ENCODE assay signal across 14 cellular contexts in genomic region chr17:50127661-50128361, GRCh38. TPM values are rescaled to one million over a fixed set of nuclear protein-coding genes. Genes with fewer than 3 reads are reported as not detected.
DNase-seq lines count a peak whose midpoint lies in the region; ATAC-seq and TF ChIP-seq lines count a peak whose summit lies in the region.
"Had no signal": no experiment of that assay in that cellular context is flagged by ENCODE, and none has a peak within 500 bp of the region (broad histone marks: within the 10 kb centered on the region; RNA-seq: fewer than 3 reads in every experiment).

No MANE protein-coding gene starts in this region.

- H3K9ac ChIP-seq in neuronal stem cell (ENCODE audit: low read depth, low read length, poor library complexity): no peak overlapping the region

- DNase-seq in H7: peak; percentile 52
- peak; percentile 39 for DNase-seq in NOMO-1 treated with dmso at 0.1 percent for 144 hours (lab: John Stamatoyannopoulos, UW; ENCODE audit: unreplicated experiment)
- no peak for DNase-seq in neuronal stem cell (ENCODE audit: low spot score)
- no peak for DNase-seq in T-helper 2 cell treated with Interferon-gamma antibody and Interleukin-4, amounts not matched to agents 5 μg/mL and 100 μg/mL, for 36 hours (ENCODE audit: low spot score)
- no peak for DNase-seq in ureter (ENCODE audit: low spot score)
- no peak for DNase-seq in gastrocnemius medialis
- DNase-seq: DMS 273 treated with DMSO at 0.1 percent for 48 hours, lower lobe of right lung, NCI-H146, transverse colon had no signal

- H3K4me1 ChIP-seq in ectodermal cell (ENCODE audit: control insufficient read depth, insufficient read depth, low read length): peaks cover 24% of the 10 kb centered on the region
- peaks cover 24 to 28% of the 10 kb centered on the region in 2 donors for H3K4me1 ChIP-seq in neuronal stem cell (ENCODE audit: control insufficient read depth in 2 of 2, insufficient read depth in 1 of 2, low read depth in 1 of 2, low read length in 2 of 2)
- H3K4me1 ChIP-seq in gastrocnemius medialis: peaks cover 13 to 29% of the 10 kb centered on the region in 2 donors

- H3K9me3 Mint-ChIP-seq in T-helper 2 cell treated with Interferon-gamma antibody and Interleukin-4, amounts not matched to agents 5 μg/mL and 100 μg/mL, for 36 hours: no peaks in the 10 kb centered on the region

- H2BK15ac ChIP-seq in neuronal stem cell (ENCODE audit: low read length): no peak overlapping the region

- no peak for ATAC-seq in GM21381 (IDR thresholded peaks at IDR 0.05; ENCODE audit: unreplicated experiment)
- ATAC-seq in gastrocnemius medialis: no peak
- ATAC-seq: HCT116 had no signal

- peaks cover 2% of the 10 kb centered on the region; the same call in 1 of the 2 replicates for H3K27me3 ChIP-seq in H7 (ENCODE audit: control insufficient read depth, insufficient read depth, low read length)
- peaks cover 15% of the 10 kb centered on the region for H3K27me3 ChIP-seq in ectodermal cell (ENCODE audit: control insufficient read depth, insufficient read depth, low read length, poor library complexity, severe bottlenecking)
- no peaks in the 10 kb centered on the region for H3K27me3 ChIP-seq in neuronal stem cell (ENCODE audit: control insufficient read depth in 3 of 3, insufficient read depth in 3 of 3, low read depth in 1 of 3, low read length in 3 of 3)
- peaks cover 0 to 4% (median 0%) of the 10 kb centered on the region in 3 donors for H3K27me3 ChIP-seq in gastrocnemius medialis

- no peak overlapping the region for H3K27ac Mint-ChIP-seq in T-helper 2 cell treated with Interferon-gamma antibody and Interleukin-4, amounts not matched to agents 5 μg/mL and 100 μg/mL, for 36 hours

- peak overlapping the region; percentile 3 for H2AK5ac ChIP-seq in neuronal stem cell (ENCODE audit: low read depth, low read length)

- H3K4me1 Mint-ChIP-seq in T-helper 2 cell treated with Interferon-gamma antibody and Interleukin-4, amounts not matched to agents 5 μg/mL and 100 μg/mL, for 36 hours (ENCODE audit: low read depth): peaks cover 32% of the 10 kb centered on the region

- H3K9me3 ChIP-seq in ectodermal cell (ENCODE audit: control insufficient read depth, low read length): no peaks in the 10 kb centered on the region
- H3K9me3 ChIP-seq in neuronal stem cell (replicated peaks in 1 of 2; ENCODE audit: control insufficient read depth in 2 of 2, insufficient read depth in 1 of 2, low read depth in 1 of 2, low read length in 2 of 2): no peaks in the 10 kb centered on the region
- H3K9me3 ChIP-seq in gastrocnemius medialis: no peaks in the 10 kb centered on the region
- H3K9me3 ChIP-seq: lower lobe of right lung, transverse colon had no signal

- no peak overlapping the region for H3K4me3 Mint-ChIP-seq in T-helper 2 cell treated with Interferon-gamma antibody and Interleukin-4, amounts not matched to agents 5 μg/mL and 100 μg/mL, for 36 hours

- peaks cover 42% of the 10 kb centered on the region for H3K27me3 Mint-ChIP-seq in T-helper 2 cell treated with Interferon-gamma antibody and Interleukin-4, amounts not matched to agents 5 μg/mL and 100 μg/mL, for 36 hours (ENCODE audit: low read depth)

- H2BK120ac ChIP-seq in neuronal stem cell (ENCODE audit: low read depth, low read length): no peak overlapping the region

- H3K36me3 Mint-ChIP-seq in T-helper 2 cell treated with Interferon-gamma antibody and Interleukin-4, amounts not matched to agents 5 μg/mL and 100 μg/mL, for 36 hours (ENCODE audit: low read depth): peaks cover 18% of the 10 kb centered on the region

- no peaks in the 10 kb centered on the region for H3K79me1 ChIP-seq in neuronal stem cell (ENCODE audit: low read depth, low read length)

- no peak overlapping the region for H3K4me2 ChIP-seq in neuronal stem cell (ENCODE audit: insufficient read depth, low read length, poor library complexity, severe bottlenecking)

- no peak overlapping the region for H2BK12ac ChIP-seq in neuronal stem cell (ENCODE audit: low read length)

- 68 to 69% methylated on average over 6 of the region's 6 CpGs for WGBS in ectodermal cell, 2 experiments
- no CpG with 5 or more reads among the region's 6 CpGs for WGBS in neuronal stem cell (ENCODE audit: extremely low coverage in 2 of 2, insufficient read length in 2 of 2, insufficient replicate concordance in 1 of 2), 2 donors

- TF ChIP-seq POLR2A in gastrocnemius medialis (IDR thresholded peaks at IDR 0.05): no peak

- H3K36me3 ChIP-seq in H7 (replicated peaks; ENCODE audit: control insufficient read depth, insufficient read depth, low read length) (no peaks in the 10 kb centered on the region), ectodermal cell (ENCODE audit: control insufficient read depth, insufficient read depth, low read length) (no peaks in the 10 kb centered on the region), neuronal stem cell (replicated peaks in 1 of 2; ENCODE audit: control insufficient read depth in 2 of 2, insufficient read depth in 2 of 2, low read length in 2 of 2) (peaks cover 2 to 5% of the 10 kb centered on the region in 2 donors), gastrocnemius medialis (no peaks in the 10 kb centered on the region)
- H3K36me3 ChIP-seq: lower lobe of right lung, transverse colon had no signal

- no peak overlapping the region for H4K91ac ChIP-seq in neuronal stem cell (ENCODE audit: low read depth, low read length, poor library complexity)

- no peak overlapping the region for H3K23ac ChIP-seq in neuronal stem cell (ENCODE audit: low read depth, low read length, poor library complexity)

- intact Hi-C loops in gastrocnemius medialis (cut with DNase I; ENCODE audit: low total_unique reads): no loop called here

- no peak for TF ChIP-seq CTCF in gastrocnemius medialis (IDR thresholded peaks at IDR 0.05 in 4 of 5, conservative IDR thresholded peaks at IDR 0.05 in 1 of 5)

- no peak overlapping the region for H2AFZ ChIP-seq in neuronal stem cell (ENCODE audit: low read length)

- H2BK5ac ChIP-seq in neuronal stem cell (ENCODE audit: low read length): no peak overlapping the region

- H3K14ac ChIP-seq in neuronal stem cell (ENCODE audit: low read length): no peak overlapping the region

- H3K27ac ChIP-seq in ectodermal cell (ENCODE audit: insufficient read depth, low read depth, low read length, poor library complexity, severe bottlenecking): no peak overlapping the region
- no peak overlapping the region for H3K27ac ChIP-seq in neuronal stem cell (replicated peaks; ENCODE audit: low read length)
- H3K27ac ChIP-seq in gastrocnemius medialis: no peak overlapping the region
- H3K27ac ChIP-seq: lower lobe of right lung, VCaP had no signal

- H3K18ac ChIP-seq in neuronal stem cell (ENCODE audit: low read length): peak overlapping the region; percentile 32

- no peak overlapping the region; the same call in 1 of the 2 replicates for H3K4me3 ChIP-seq in H7 (ENCODE audit: insufficient read depth, low read depth, low read length)
- H3K4me3 ChIP-seq in ectodermal cell (ENCODE audit: insufficient read depth, low read depth, low read length): peak overlapping the region; percentile 8
- H3K4me3 ChIP-seq in neuronal stem cell (ENCODE audit: low read length in 2 of 2): no peak overlapping the region
- no peak overlapping the region for H3K4me3 ChIP-seq in gastrocnemius medialis

- peak overlapping the region; percentile 42 for H3K4ac ChIP-seq in neuronal stem cell (ENCODE audit: low read length)

- no peak overlapping the region for H4K8ac ChIP-seq in neuronal stem cell (ENCODE audit: low read depth, low read length)

- in situ Hi-C loops in gastrocnemius medialis (cut with MboI; ENCODE audit: low sequenced_read_pairs in 4 of 4): no loop called here

RNA-seq across cellular contexts. Expression of gene SAMD14, which starts 2.1 kb away (rescaled TPM):
- total RNA-seq in H7 (2014; rRNA removed; shearing (Covaris generic)): 7.8 and 8.2 TPM in 2 replicates
- polyA plus RNA-seq in ectodermal cell (2013, experiment 1 of 4): 36.4 TPM
- polyA plus RNA-seq in ectodermal cell (2013, experiment 2 of 4): 38.5 TPM
- 27.5 TPM for polyA plus RNA-seq in ectodermal cell (2013, experiment 3 of 4)
- polyA plus RNA-seq in ectodermal cell (2013, experiment 4 of 4): 26.8 TPM
- polyA plus RNA-seq in neuronal stem cell (2013, experiment 1 of 2): 31.6 TPM
- polyA plus RNA-seq in neuronal stem cell (2013, experiment 2 of 2): 33.4 TPM
- 5.5 TPM for total RNA-seq in ureter
- 1 to 10 TPM in 1 of 4 donors, under 1 TPM in 2, not detected in 1; 0.04 to 3.8 (median 0.31) TPM for total RNA-seq in gastrocnemius medialis

RNA-seq across cellular contexts. Expression of gene PPP1R9B, which starts 22.7 kb away (rescaled TPM):
- total RNA-seq in H7 (2014; rRNA removed; shearing (Covaris generic)): 15.0 and 21.1 TPM in 2 replicates
- 30.9 TPM for polyA plus RNA-seq in ectodermal cell (2013, experiment 1 of 4)
- polyA plus RNA-seq in ectodermal cell (2013, experiment 2 of 4): 25.8 TPM
- 22.3 TPM for polyA plus RNA-seq in ectodermal cell (2013, experiment 3 of 4)
- polyA plus RNA-seq in ectodermal cell (2013, experiment 4 of 4): 24.5 TPM
- 19.8 TPM for polyA plus RNA-seq in neuronal stem cell (2013, experiment 1 of 2)
- polyA plus RNA-seq in neuronal stem cell (2013, experiment 2 of 2): 19.4 TPM
- 38.4 TPM for total RNA-seq in ureter
- total RNA-seq in gastrocnemius medialis: 10 to 100 TPM in 2 of 4 donors, 1 to 10 TPM in 2; 4.7 to 18.8 (median 11.0) TPM

RNA-seq across cellular contexts. Expression of gene PDK2, which starts 32.7 kb away (rescaled TPM):
- total RNA-seq in H7 (2014; rRNA removed; shearing (Covaris generic)): 13.5 and 14.2 TPM in 2 replicates
- polyA plus RNA-seq in ectodermal cell (2013, experiment 1 of 4): 43.7 TPM
- polyA plus RNA-seq in ectodermal cell (2013, experiment 2 of 4): 41.2 TPM
- polyA plus RNA-seq in ectodermal cell (2013, experiment 3 of 4): 26.7 TPM
- polyA plus RNA-seq in ectodermal cell (2013, experiment 4 of 4): 31.7 TPM
- 40.5 TPM for polyA plus RNA-seq in neuronal stem cell (2013, experiment 1 of 2)
- polyA plus RNA-seq in neuronal stem cell (2013, experiment 2 of 2): 39.2 TPM
- total RNA-seq in ureter (25.7 TPM), gastrocnemius medialis (100 to 1,000 TPM; 111 to 335 (median 124) TPM)

RNA-seq across cellular contexts. Expression of gene SGCA, which starts 38.0 kb away (rescaled TPM):
- total RNA-seq in H7 (2014; rRNA removed; shearing (Covaris generic)): 0.52 and 1.1 TPM in 2 replicates
- not detected for polyA plus RNA-seq in ectodermal cell (2013, experiment 1 of 4)
- polyA plus RNA-seq in ectodermal cell (2013, experiment 2 of 4): 1.8 TPM
- polyA plus RNA-seq in ectodermal cell (2013, experiment 3 of 4): 0.96 TPM
- polyA plus RNA-seq in ectodermal cell (2013, experiment 4 of 4): 1.3 TPM
- polyA plus RNA-seq in neuronal stem cell (2013, experiment 1 of 2): 0.57 TPM
- polyA plus RNA-seq in neuronal stem cell (2013, experiment 2 of 2): 0.35 TPM
- total RNA-seq in ureter (16.9 TPM), gastrocnemius medialis (100 to 1,000 TPM; 227 to 385 (median 292) TPM)

Comparison
In these comparisons a context has a peak if more than half of its experiments do, and no peak if none do; other contexts are left out.
1. DNase-seq: peak in H7 (single experiment) and NOMO-1 treated with dmso at 0.1 percent for 144 hours (single experiment); none in neuronal stem cell (single experiment), T-helper 2 cell treated with Interferon-gamma antibody and Interleukin-4, amounts not matched to agents 5 μg/mL and 100 μg/mL, for 36 hours (single experiment), ureter (single experiment) and gastrocnemius medialis (0 of 2).